ENCODE assay signal across 27 cellular contexts in the genomic region with DNA sequence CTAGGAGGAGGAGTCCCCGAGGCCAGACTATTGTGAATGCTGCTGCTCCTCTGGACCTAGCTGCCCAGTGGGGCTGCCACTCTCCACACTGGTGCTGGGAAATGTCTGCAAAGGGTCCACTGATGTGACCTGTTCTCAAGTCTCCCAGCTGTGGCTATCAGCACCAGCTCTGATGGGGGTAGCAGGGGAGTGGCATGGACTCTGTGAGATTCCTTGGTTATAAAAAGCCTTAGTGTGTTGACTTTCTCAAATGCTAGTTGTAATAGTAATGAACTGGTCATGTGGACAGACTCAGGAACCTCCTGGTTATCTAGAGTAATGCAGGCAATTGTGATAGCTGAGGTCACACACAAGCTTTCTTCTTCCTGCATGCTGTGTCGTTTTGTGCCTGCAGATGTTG. TPM values are rescaled to one million over a fixed set of nuclear protein-coding genes. Genes with fewer than 3 reads are reported as not detected.
"Had no signal": no experiment of that assay in that cellular context is flagged by ENCODE, and none has a peak within 500 bp of the region (broad histone marks: within the 10 kb centered on the region; RNA-seq: fewer than 3 reads in every experiment).

No MANE protein-coding gene starts in this region.

- ATAC-seq: natural killer cell; stimulated activated effector memory CD8-positive, alpha-beta T cell treated with anti-CD3 and anti-CD28 coated beads, Interleukin-12 subunit alpha, Interleukin-12 subunit beta, amount 100 ng/mL, for 72 hours had no signal

- H3K9me3 ChIP-seq: ovary, vagina had no signal

- H3K4me3 Mint-ChIP-seq: mesothelial cell of epicardium; natural killer cell; nephron progenitor cell; stimulated activated effector memory CD8-positive, alpha-beta T cell treated with anti-CD3 and anti-CD28 coated beads, Interleukin-12 subunit alpha, Interleukin-12 subunit beta, amount 100 ng/mL, for 72 hours; stimulated activated naive CD8-positive, alpha-beta T cell treated with anti-CD3 and anti-CD28 coated beads, Interleukin-15, Interleukin-2, amounts not matched to agents 100 ng/mL and 50 ng/mL, for 24 hours had no signal

- H3K36me3 ChIP-seq: left ventricle myocardium inferior, ovary, right atrium auricular region, right lobe of liver, tibial nerve, upper lobe of left lung, vagina had no signal

- H3K4me3 ChIP-seq: left ventricle myocardium inferior, lung, ovary, right atrium auricular region, right lobe of liver, skin epidermis, tibial nerve, upper lobe of left lung, vagina had no signal

- H3K36me3 Mint-ChIP-seq: stimulated activated effector memory CD8-positive, alpha-beta T cell treated with anti-CD3 and anti-CD28 coated beads, Interleukin-12 subunit alpha, Interleukin-12 subunit beta, amount 100 ng/mL, for 72 hours had no signal

- DNase-seq: islet precursor cell; left ventricle myocardium inferior; mesendoderm; naive B cell; natural killer cell; nephron progenitor cell; ovary; right lobe of liver; stimulated activated CD4-positive, alpha-beta T cell treated with anti-CD3 and anti-CD28 coated beads, Interleukin-12 subunit alpha, Interleukin-12 subunit beta, amount 100 ng/mL, for 4 hours; stimulated activated CD4-positive, alpha-beta T cell treated with anti-CD3 and anti-CD28 coated beads, Interleukin-15, amount 100 ng/mL, for 24 hours; stimulated activated CD4-positive, alpha-beta T cell treated with anti-CD3 and anti-CD28 coated beads, Interleukin-2, amount 100 ng/mL, for 24 hours; stimulated activated CD4-positive, alpha-beta T cell treated with anti-CD3 and anti-CD28 coated beads, Interleukin-4, amount 100 ng/mL, for 1 hour; stimulated activated naive CD4-positive, alpha-beta T cell; upper lobe of left lung had no signal

- H3K27ac ChIP-seq: left ventricle myocardium inferior, ovary, right atrium auricular region, right lobe of liver, skin epidermis, tibial nerve, upper lobe of left lung, vagina had no signal

- H3K27me3 Mint-ChIP-seq: progenitor cell of endocrine pancreas; stimulated activated naive CD8-positive, alpha-beta T cell treated with anti-CD3 and anti-CD28 coated beads, Interleukin-15, Interleukin-2, amounts not matched to agents 100 ng/mL and 50 ng/mL, for 24 hours had no signal

- H3K27ac Mint-ChIP-seq: mesothelial cell of epicardium; naive B cell; natural killer cell; nephron progenitor cell; progenitor cell of endocrine pancreas; stimulated activated effector memory CD8-positive, alpha-beta T cell treated with anti-CD3 and anti-CD28 coated beads, Interleukin-12 subunit alpha, Interleukin-12 subunit beta, amount 100 ng/mL, for 72 hours; stimulated activated naive CD8-positive, alpha-beta T cell treated with anti-CD3 and anti-CD28 coated beads, Interleukin-15, Interleukin-2, amounts not matched to agents 100 ng/mL and 50 ng/mL, for 24 hours had no signal

- H3K4me1 ChIP-seq: left ventricle myocardium inferior, right atrium auricular region, right lobe of liver, tibial nerve, upper lobe of left lung, vagina had no signal

- H3K27me3 ChIP-seq: ovary, right atrium auricular region, right lobe of liver, tibial nerve, upper lobe of left lung, vagina had no signal

- H3K4me1 Mint-ChIP-seq: naive B cell; natural killer cell; nephron progenitor cell; stimulated activated effector memory CD8-positive, alpha-beta T cell treated with anti-CD3 and anti-CD28 coated beads, Interleukin-12 subunit alpha, Interleukin-12 subunit beta, amount 100 ng/mL, for 72 hours had no signal

RNA-seq across cellular contexts. Expression of gene ARMC3, which starts 34.1 kb away (rescaled TPM):
- total RNA-seq: left ventricle myocardium inferior, lower leg skin, omental fat pad, pulmonary artery endothelial cell, right atrium auricular region, right lobe of liver, subcutaneous adipose tissue, vagina had no signal
